ENCODE assay signal across 29 cellular contexts in genomic region chr15:78654272-78654671, GRCh38. TPM values are rescaled to one million over a fixed set of nuclear protein-coding genes. Genes with fewer than 3 reads are reported as not detected.
A peak's percentile ranks its signal among the peaks of the same experiment; 100 is the strongest.
DNase-seq lines count a peak whose midpoint lies in the region; ATAC-seq, FAIRE-seq and TF ChIP-seq lines count a peak whose summit lies in the region.
"Had no signal": no experiment of that assay in that cellular context is flagged by ENCODE, and none has a peak within 500 bp of the region (broad histone marks: within the 10 kb centered on the region; RNA-seq: fewer than 3 reads in every experiment).

No MANE protein-coding gene starts in this region.

- no peaks in the 10 kb centered on the region for H3K9me3 ChIP-seq in RWPE2 (ENCODE audit: severe bottlenecking)
- H3K9me3 ChIP-seq: BLaER1 treated with 17β-estradiol and CSF1 and Interleukin-3, amounts not matched to agents 10 nM and 100 nM; SJCRH30 had no signal

- FAIRE-seq in bronchial epithelial cell (lab: Jason Lieb, UNC), result peak; percentile 64
- FAIRE-seq: A204.1, GM18507, RCC 7860 had no signal

- DNase-seq in D341Med (ENCODE audit: low spot score), result peak; percentile 1
- DNase-seq in RWPE2 (ENCODE audit: low spot score), result no peak
- peak; percentile 54 for DNase-seq in bronchial epithelial cell (ENCODE audit: low read depth)
- peak; percentile 3 for DNase-seq in iris pigment epithelial cell (ENCODE audit: low read depth)
- no peak for DNase-seq in SIG-M5 (lab: John Stamatoyannopoulos, UW)
- DNase-seq in activated T-cell treated with anti-CD3 and anti-CD28 coated beads, Interleukin-2, amount 50 U/mL, for 48 hours, result no peak
- no peak for DNase-seq in foreskin melanocyte
- DNase-seq: AML-193; CD4-positive, alpha-beta T cell; DMS53; GOT3; HCEC 1CT; IMR-90; KG1; NCI-H1048; NCI-H1417; NCI-H1694; NCI-H2081; NCI-H2171; NCI-H226; NCI-H510A; SJCRH30 had no signal

- H3K27me3 ChIP-seq in RWPE2 (ENCODE audit: insufficient read depth, poor library complexity, severe bottlenecking), result no peaks in the 10 kb centered on the region
- H3K27me3 ChIP-seq in bronchial epithelial cell (ENCODE audit: control insufficient read depth, insufficient read depth, low read length), result no peaks in the 10 kb centered on the region
- H3K27me3 ChIP-seq: BLaER1 treated with 17β-estradiol and CSF1 and Interleukin-3, amounts not matched to agents 10 nM and 100 nM; SJCRH30 had no signal

- no peak overlapping the region for H3K27ac ChIP-seq in RWPE2 (ENCODE audit: poor library complexity, severe bottlenecking)
- H3K27ac ChIP-seq: BLaER1 treated with 17β-estradiol and CSF1 and Interleukin-3, amounts not matched to agents 10 nM and 100 nM; SJCRH30 had no signal

- ATAC-seq in RWPE2 (ENCODE audit: low read depth), result peak; percentile 86
- no peak for ATAC-seq in GM21528 (IDR thresholded peaks at IDR 0.05; ENCODE audit: low FRiP score, unreplicated experiment)
- ATAC-seq: SK-N-SH treated with all-trans-retinoic acid at 6 μM for 48 hours had no signal

- H3K4me3 ChIP-seq in RWPE2 (ENCODE audit: severe bottlenecking) (no peak overlapping the region), bronchial epithelial cell (ENCODE audit: low read depth, low read length) (no peak overlapping the region)
- H3K4me3 ChIP-seq: BLaER1 treated with 17β-estradiol and CSF1 and Interleukin-3, amounts not matched to agents 10 nM and 100 nM; SJCRH30 had no signal

- TF ChIP-seq CTCF in RWPE2 (IDR thresholded peaks at IDR 0.05; ENCODE audit: poor library complexity, severe bottlenecking) (no peak), bronchial epithelial cell (IDR thresholded peaks at IDR 0.05; ENCODE audit: insufficient read depth, low read length, severe bottlenecking) (no peak)

- H3K36me3 ChIP-seq in RWPE2 (ENCODE audit: low read depth) (no peaks in the 10 kb centered on the region), bronchial epithelial cell (ENCODE audit: control insufficient read depth, insufficient read depth, low read length) (no peaks in the 10 kb centered on the region)
- H3K36me3 ChIP-seq: BLaER1 treated with 17β-estradiol and CSF1 and Interleukin-3, amounts not matched to agents 10 nM and 100 nM; SJCRH30 had no signal

- no peaks in the 10 kb centered on the region for H3K4me1 ChIP-seq in RWPE2 (ENCODE audit: insufficient read depth, poor library complexity, severe bottlenecking)
- H3K4me1 ChIP-seq: SJCRH30 had no signal

RNA-seq across cellular contexts. Expression of gene CHRNB4, which starts 13.3 kb away (rescaled TPM):
- under 0.01 TPM in 1 of 2 replicates, not detected in the other for total RNA-seq in bronchial epithelial cell
- total RNA-seq: CD4-positive, alpha-beta T cell; G401; IMR-90 had no signal

RNA-seq across cellular contexts. Expression of gene CHRNA3, which starts 33.5 kb away (rescaled TPM):
- total RNA-seq in bronchial epithelial cell, result not detected in 2 replicates
- total RNA-seq: CD4-positive, alpha-beta T cell; IMR-90; SJCRH30 had no signal

Comparison
In these comparisons a context has a peak if more than half of its experiments do, and no peak if none do; other contexts are left out.
1. DNase-seq: peak in D341Med (single experiment), bronchial epithelial cell (single experiment) and iris pigment epithelial cell (single experiment); none in RWPE2 (single experiment), SIG-M5 (single experiment), activated T-cell treated with anti-CD3 and anti-CD28 coated beads, Interleukin-2, amount 50 U/mL, for 48 hours (0 of 2) and foreskin melanocyte (single experiment).